In genomic region chr11:10916674-10917073, GRCh38 we compare ENCODE assay signal across 27 cellular contexts. TPM values are rescaled to one million over a fixed set of nuclear protein-coding genes. Genes with fewer than 3 reads are reported as not detected.
DNase-seq lines count a peak whose midpoint lies in the region; ATAC-seq and TF ChIP-seq lines count a peak whose summit lies in the region.
"Had no signal": no experiment of that assay in that cellular context is flagged by ENCODE, and none has a peak within 500 bp of the region (broad histone marks: within the 10 kb centered on the region; RNA-seq: fewer than 3 reads in every experiment).

No MANE protein-coding gene starts in this region.

- CTCF ChIA-PET in activated CD4-positive, alpha-beta T cell treated with anti-CD3 and anti-CD28 coated beads for 36 hours (lab: Charles Lee): interaction anchor here (1.4 kb wide), 2 partner anchors 16 to 124 kb away, joined by 4 read pairs; no protein-coding TSS in a partner anchor
- CTCF ChIA-PET in mammary epithelial cell (lab: Charles Lee; ENCODE audit: low non-redundant PET): no interaction called here
- CTCF ChIA-PET in HEK293T (lab: Yijun Ruan, JAX): interaction anchor here (0.6 kb wide), 1 partner anchor 9 kb away, joined by 4 read pairs; no protein-coding TSS in a partner anchor

- peaks cover 13% of the 10 kb centered on the region for H3K9me3 Mint-ChIP-seq in activated CD4-positive, alpha-beta T cell treated with anti-CD3 and anti-CD28 coated beads for 36 hours (ENCODE audit: low read depth)
- H3K9me3 Mint-ChIP-seq in activated CD4-positive, alpha-beta T cell treated with anti-CD3 and anti-CD28 coated beads, Interleukin-2, amount 10 ng/mL, durations not matched to agents 24 days and 14 days: peaks cover 11% of the 10 kb centered on the region

- H3K4me1 ChIP-seq in mammary epithelial cell (ENCODE audit: insufficient read depth, low read length) (peaks cover 13% of the 10 kb centered on the region), gastroesophageal sphincter (peaks cover 0 to 16% (median 0%) of the 10 kb centered on the region in 3 donors)
- H3K4me1 ChIP-seq: tibial artery had no signal

- peak; percentile 36 for ATAC-seq in activated CD4-positive, alpha-beta T cell treated with anti-CD3 and anti-CD28 coated beads for 36 hours
- peak; percentile 31 for ATAC-seq in gastroesophageal sphincter
- ATAC-seq: sciatic nerve, WTC11 had no signal

- H3K27ac Mint-ChIP-seq in activated CD4-positive, alpha-beta T cell treated with anti-CD3 and anti-CD28 coated beads for 36 hours: no peak overlapping the region
- no peak overlapping the region for H3K27ac Mint-ChIP-seq in activated CD4-positive, alpha-beta T cell treated with anti-CD3 and anti-CD28 coated beads, Interleukin-2, amount 10 ng/mL, durations not matched to agents 24 days and 14 days
- H3K27ac Mint-ChIP-seq: activated naive CD8-positive, alpha-beta T cell; CD4-positive, alpha-beta T cell; stimulated activated naive CD8-positive, alpha-beta T cell treated with anti-CD3 and anti-CD28 coated beads, Interleukin-15, Interleukin-2, amounts not matched to agents 100 ng/mL and 50 ng/mL, for 24 hours; WTC11 had no signal

- no peaks in the 10 kb centered on the region for H4K20me1 ChIP-seq in mammary epithelial cell (ENCODE audit: insufficient read depth, low read length)

- no peaks in the 10 kb centered on the region for H3K79me2 ChIP-seq in mammary epithelial cell (ENCODE audit: insufficient read depth, low read length)

- no peaks in the 10 kb centered on the region for H3K36me3 Mint-ChIP-seq in activated CD4-positive, alpha-beta T cell treated with anti-CD3 and anti-CD28 coated beads for 36 hours (ENCODE audit: low read depth)
- no peaks in the 10 kb centered on the region for H3K36me3 Mint-ChIP-seq in activated CD4-positive, alpha-beta T cell treated with anti-CD3 and anti-CD28 coated beads, Interleukin-2, amount 10 ng/mL, durations not matched to agents 24 days and 14 days (ENCODE audit: low read depth)

- H3K27me3 Mint-ChIP-seq in activated CD4-positive, alpha-beta T cell treated with anti-CD3 and anti-CD28 coated beads for 36 hours: no peaks in the 10 kb centered on the region
- H3K27me3 Mint-ChIP-seq in activated CD4-positive, alpha-beta T cell treated with anti-CD3 and anti-CD28 coated beads, Interleukin-2, amount 10 ng/mL, durations not matched to agents 24 days and 14 days: peaks cover 2% of the 10 kb centered on the region

- H3K27me3 ChIP-seq in mammary epithelial cell (ENCODE audit: insufficient read depth, low read length): no peaks in the 10 kb centered on the region
- H3K27me3 ChIP-seq in gastroesophageal sphincter: no peaks in the 10 kb centered on the region
- H3K27me3 ChIP-seq: dorsolateral prefrontal cortex, MG63, tibial artery had no signal

- no CpG with 5 or more reads among the region's 1 CpG for WGBS in mammary epithelial cell (ENCODE audit: low coverage, missing lambda C conversion rate)
- no CpG with 5 or more reads among the region's 1 CpG for WGBS in gastroesophageal sphincter (ENCODE audit: low coverage in 1 of 2), 2 donors

- POLR2A ChIA-PET in activated CD4-positive, alpha-beta T cell treated with anti-CD3 and anti-CD28 coated beads for 36 hours (lab: Charles Lee): no interaction called here
- POLR2A ChIA-PET in HEK293T (lab: Yijun Ruan, JAX): no interaction called here

- H3K9ac ChIP-seq in mammary epithelial cell (ENCODE audit: insufficient read depth, low read length): no peak overlapping the region

- BruUV-seq in mammary epithelial cell (replicated peaks; lab: Mats Ljungman, UMichigan): no TSS peak

- no peak overlapping the region for H3K27ac ChIP-seq in mammary epithelial cell (ENCODE audit: insufficient read depth, low read depth, low read length)
- H3K27ac ChIP-seq in gastroesophageal sphincter: no peak overlapping the region
- H3K27ac ChIP-seq: dorsolateral prefrontal cortex, tibial artery had no signal

- H3K9me3 ChIP-seq in mammary epithelial cell (replicated peaks; ENCODE audit: insufficient read depth, low read length): peaks cover 20% of the 10 kb centered on the region
- no peaks in the 10 kb centered on the region for H3K9me3 ChIP-seq in gastroesophageal sphincter
- H3K9me3 ChIP-seq: tibial artery had no signal

- H2AFZ ChIP-seq in mammary epithelial cell (ENCODE audit: low read depth, low read length): no peak overlapping the region

- H3K4me3 Mint-ChIP-seq in activated CD4-positive, alpha-beta T cell treated with anti-CD3 and anti-CD28 coated beads for 36 hours: no peak overlapping the region
- no peak overlapping the region for H3K4me3 Mint-ChIP-seq in activated CD4-positive, alpha-beta T cell treated with anti-CD3 and anti-CD28 coated beads, Interleukin-2, amount 10 ng/mL, durations not matched to agents 24 days and 14 days
- H3K4me3 Mint-ChIP-seq: activated naive CD8-positive, alpha-beta T cell; CD4-positive, alpha-beta T cell; neural crest cell; stimulated activated naive CD8-positive, alpha-beta T cell treated with anti-CD3 and anti-CD28 coated beads, Interleukin-15, Interleukin-2, amounts not matched to agents 100 ng/mL and 50 ng/mL, for 24 hours; WTC11 had no signal

- in situ Hi-C loops in mammary epithelial cell (cut with MboI; ENCODE audit: low sequenced_read_pairs in 2 of 2): no loop called here

- H3K4me2 ChIP-seq in mammary epithelial cell (ENCODE audit: insufficient read depth, low read depth, low read length): no peak overlapping the region

- TF ChIP-seq EP300 in gastroesophageal sphincter (IDR thresholded peaks at IDR 0.05): no peak

- dilution Hi-C loops in mammary epithelial cell (cut with HindIII; ENCODE audit: low sequenced_read_pairs): no loop called here

- no peak for TF ChIP-seq POLR2A in gastroesophageal sphincter (IDR thresholded peaks at IDR 0.05)

- DNase-seq in activated CD4-positive, alpha-beta T cell treated with anti-CD3 and anti-CD28 coated beads for 36 hours: no peak
- no peak for DNase-seq in activated CD4-positive, alpha-beta T cell treated with anti-CD3 and anti-CD28 coated beads, Interleukin-2, amount 10 ng/mL, durations not matched to agents 24 days and 14 days
- peak; percentile 73 for DNase-seq in mammary epithelial cell
- DNase-seq in HEK293T (ENCODE audit: extremely low spot score): no peak
- DNase-seq in NCI-H2029 (lab: John Stamatoyannopoulos, UW): no peak
- DNase-seq in NCI-H2081 (lab: John Stamatoyannopoulos, UW): no peak
- DNase-seq in NCI-H748 treated with DMSO at 0.1 percent for 48 hours (lab: John Stamatoyannopoulos, UW): no peak
- DNase-seq: 8988T; activated CD4-positive, alpha-beta T cell treated with anti-CD3 and anti-CD28 coated beads, Interleukin-2, amount 50 U/mL, for 4 hours; CD4-positive, alpha-beta T cell; cerebellar nuclear complex; DMS153; dorsolateral prefrontal cortex; MG63; NCI-H187 treated with DMSO at 0.1 percent for 48 hours; NCI-H345; Right ventricle myocardium superior; stimulated activated CD4-positive, alpha-beta T cell treated with anti-CD3 and anti-CD28 coated beads, Interleukin-15, amount 100 ng/mL, for 24 hours; T-helper 9 cell; tibial artery had no signal

- intact Hi-C loops in activated CD4-positive, alpha-beta T cell treated with anti-CD3 and anti-CD28 coated beads for 36 hours (cut with DNase I, micrococcal nuclease): no loop called here
- intact Hi-C loops in activated CD4-positive, alpha-beta T cell treated with anti-CD3 and anti-CD28 coated beads, Interleukin-2, amount 10 ng/mL, durations not matched to agents 24 days and 14 days (cut with micrococcal nuclease): no loop called here
- intact Hi-C loops in mammary epithelial cell (cut with micrococcal nuclease): no loop called here

- H3K36me3 ChIP-seq in mammary epithelial cell (ENCODE audit: insufficient read depth, low read length) (no peaks in the 10 kb centered on the region), gastroesophageal sphincter (no peaks in the 10 kb centered on the region)
- H3K36me3 ChIP-seq: MG63, tibial artery had no signal

- H3K4me3 ChIP-seq in mammary epithelial cell (replicated peaks in 1 of 3; ENCODE audit: insufficient read depth in 1 of 3, low read depth in 2 of 3, low read length in 3 of 3) (no peak overlapping the region), gastroesophageal sphincter (no peak overlapping the region)
- H3K4me3 ChIP-seq: dorsolateral prefrontal cortex, lung, MG63, tibial artery had no signal

- TF ChIP-seq CTCF in mammary epithelial cell (conservative IDR thresholded peaks at IDR 0.05 in 1 of 2, IDR thresholded peaks at IDR 0.05 in 1 of 2; ENCODE audit: extremely low read depth in 1 of 2, insufficient read depth in 1 of 2, low read depth in 1 of 2, low read length in 2 of 2): no peak
- TF ChIP-seq CTCF in gastroesophageal sphincter (IDR thresholded peaks at IDR 0.05): no peak

- H3K4me1 Mint-ChIP-seq in activated CD4-positive, alpha-beta T cell treated with anti-CD3 and anti-CD28 coated beads for 36 hours: peaks cover 12% of the 10 kb centered on the region
- H3K4me1 Mint-ChIP-seq in activated CD4-positive, alpha-beta T cell treated with anti-CD3 and anti-CD28 coated beads, Interleukin-2, amount 10 ng/mL, durations not matched to agents 24 days and 14 days: no peaks in the 10 kb centered on the region

TF ChIP-seq in HEK293T, 16 proteins besides CTCF, POLR2A, EP300 and RAD21:
- TF ChIP-seq ELF4 (IDR thresholded peaks at IDR 0.05): no peak

RNA-seq across cellular contexts. Expression of gene ZBED5, which starts 58.8 kb away (rescaled TPM):
- 10 to 100 TPM; 34.1 to 44.3 TPM for total RNA-seq in activated CD4-positive, alpha-beta T cell treated with anti-CD3 and anti-CD28 coated beads for 36 hours
- total RNA-seq in activated CD4-positive, alpha-beta T cell treated with anti-CD3 and anti-CD28 coated beads, Interleukin-2, amount 10 ng/mL, durations not matched to agents 24 days and 14 days: 41.8 and 43.1 TPM in 2 replicates
- total RNA-seq in mammary epithelial cell (10 to 100 TPM; 27.8 to 29.4 TPM), gastroesophageal sphincter (10 to 100 TPM; 26.0 to 57.3 (median 41.7) TPM)
- 32.5 TPM for polyA plus RNA-seq in mammary epithelial cell
- 204 TPM for polyA minus RNA-seq in mammary epithelial cell
